In genomic region chr5:170632985-170633234, GRCh38 we compare ENCODE assay signal across 8 cellular contexts.
DNase-seq lines count a peak whose midpoint lies in the region; ATAC-seq and TF ChIP-seq lines count a peak whose summit lies in the region.

No MANE protein-coding gene starts in this region.

- DNase-seq in ELF-1 (ENCODE audit: low read depth, low spot score), result peak; percentile 95
- peak; percentile 84 for DNase-seq in activated CD4-positive, alpha-beta T cell treated with anti-CD3 and anti-CD28 coated beads, Interleukin-2, amount 10 ng/mL, durations not matched to agents 24 days and 14 days
- DNase-seq in dorsolateral prefrontal cortex, result peak in 8 of 10 donors; percentile 49 to 80 (median 66)
- DNase-seq in mesothelial cell of epicardium (ENCODE audit: low spot score in 2 of 2, unreplicated experiment in 2 of 2), result peak; percentile 69 to 91
- DNase-seq in stimulated activated CD8-positive, alpha-beta memory T cell treated with anti-CD3 and anti-CD28 coated beads, Interleukin-4, amount 100 ng/mL, for 4 hours (ENCODE audit: low read depth in 2 of 2, low spot score in 1 of 2), result peak; percentile 8 to 18
- DNase-seq in H4 (ENCODE audit: low spot score), result no peak
- no peak for DNase-seq in NCI-H82 (lab: John Stamatoyannopoulos, UW)

- H3K4me1 Mint-ChIP-seq in activated CD4-positive, alpha-beta T cell treated with anti-CD3 and anti-CD28 coated beads, Interleukin-2, amount 10 ng/mL, durations not matched to agents 24 days and 14 days, result peaks cover 11% of the 10 kb centered on the region
- peaks cover 28% of the 10 kb centered on the region for H3K4me1 Mint-ChIP-seq in mesothelial cell of epicardium

- TF ChIP-seq CTCF in dorsolateral prefrontal cortex (IDR thresholded peaks at IDR 0.05 in 54 of 56, conservative IDR thresholded peaks at IDR 0.05 in 2 of 56; ENCODE audit: low read depth in 1 of 56, partially characterized antibody in 56 of 56) (peak in 55 of 56 donors; percentile 94 to 100 (median 99)), mesothelial cell of epicardium (IDR thresholded peaks at IDR 0.05; ENCODE audit: unreplicated experiment) (peak; percentile 98)

- no peaks in the 10 kb centered on the region for H3K36me3 Mint-ChIP-seq in activated CD4-positive, alpha-beta T cell treated with anti-CD3 and anti-CD28 coated beads, Interleukin-2, amount 10 ng/mL, durations not matched to agents 24 days and 14 days (ENCODE audit: low read depth)
- H3K36me3 Mint-ChIP-seq in mesothelial cell of epicardium, result no peaks in the 10 kb centered on the region

- intact Hi-C loops in activated CD4-positive, alpha-beta T cell treated with anti-CD3 and anti-CD28 coated beads, Interleukin-2, amount 10 ng/mL, durations not matched to agents 24 days and 14 days (cut with micrococcal nuclease), result loop anchor here (1.0 to 10.0 kb wide), 2 partner anchors 198 to 408 kb away; no protein-coding TSS in a partner anchor
- intact Hi-C loops in dorsolateral prefrontal cortex (cut with DNase I), result loop anchor here (1.0 to 10.0 kb wide), 7 partner anchors 28 to 702 kb away; no protein-coding TSS in a partner anchor

- no peak overlapping the region for H3K27ac Mint-ChIP-seq in activated CD4-positive, alpha-beta T cell treated with anti-CD3 and anti-CD28 coated beads, Interleukin-2, amount 10 ng/mL, durations not matched to agents 24 days and 14 days
- peak overlapping the region; percentile 95 for H3K27ac Mint-ChIP-seq in mesothelial cell of epicardium

- H3K4me3 Mint-ChIP-seq in activated CD4-positive, alpha-beta T cell treated with anti-CD3 and anti-CD28 coated beads, Interleukin-2, amount 10 ng/mL, durations not matched to agents 24 days and 14 days, result peak overlapping the region; percentile 37
- H3K4me3 Mint-ChIP-seq in mesothelial cell of epicardium, result peak overlapping the region; percentile 68

- H3K4me3 ChIP-seq in dorsolateral prefrontal cortex, result peak overlapping the region in 54 of 59 donors; percentile 0 to 59 (median 36)

- ATAC-seq in HG03432 (IDR thresholded peaks at IDR 0.05; ENCODE audit: unreplicated experiment), result peak; percentile 66

- H3K27ac ChIP-seq in dorsolateral prefrontal cortex, result peak overlapping the region in 38 of 59 donors; percentile 5 to 81 (median 52)

- H3K27me3 ChIP-seq in dorsolateral prefrontal cortex, result peaks cover 0 to under 1% (median 0%) of the 10 kb centered on the region in 45 donors

- peaks cover 16% of the 10 kb centered on the region for H3K27me3 Mint-ChIP-seq in activated CD4-positive, alpha-beta T cell treated with anti-CD3 and anti-CD28 coated beads, Interleukin-2, amount 10 ng/mL, durations not matched to agents 24 days and 14 days
- peaks cover 20% of the 10 kb centered on the region for H3K27me3 Mint-ChIP-seq in mesothelial cell of epicardium (ENCODE audit: low read depth)

- no peaks in the 10 kb centered on the region for H3K9me3 Mint-ChIP-seq in activated CD4-positive, alpha-beta T cell treated with anti-CD3 and anti-CD28 coated beads, Interleukin-2, amount 10 ng/mL, durations not matched to agents 24 days and 14 days
- H3K9me3 Mint-ChIP-seq in mesothelial cell of epicardium, result no peaks in the 10 kb centered on the region

Comparison
In these comparisons a context has a peak if more than half of its experiments do, and no peak if none do; other contexts are left out.
1. DNase-seq: peak in ELF-1 (single experiment), activated CD4-positive, alpha-beta T cell treated with anti-CD3 and anti-CD28 coated beads, Interleukin-2, amount 10 ng/mL, durations not matched to agents 24 days and 14 days (single experiment), dorsolateral prefrontal cortex (8 of 10), mesothelial cell of epicardium (2 of 2) and stimulated activated CD8-positive, alpha-beta memory T cell treated with anti-CD3 and anti-CD28 coated beads, Interleukin-4, amount 100 ng/mL, for 4 hours (2 of 2); none in H4 (single experiment) and NCI-H82 (single experiment).